Comparison of ENCODE assay signal across 2 cellular contexts in genomic region chr14:92719890-92720323, GRCh38.
TF ChIP-seq lines count a peak whose summit lies in the region.

No MANE protein-coding gene starts in this region.

TF ChIP-seq in A549, 52 proteins besides CTCF, POLR2A, EP300 and RAD21 (continued from another document):
- peak; percentile 63 for TF ChIP-seq MAFK (IDR thresholded peaks at IDR 0.05; ENCODE audit: partially characterized antibody)
- TF ChIP-seq TP53 (CRISPR knock-in tag; IDR thresholded peaks at IDR 0.05): no peak
- no peak for TF ChIP-seq RARB (CRISPR knock-in tag; IDR thresholded peaks at IDR 0.05)
- TF ChIP-seq PBX3 (IDR thresholded peaks at IDR 0.05): no peak
- TF ChIP-seq CBX8 (IDR thresholded peaks at IDR 0.05): no peak

TF ChIP-seq in IMR-90, 13 proteins besides CTCF, POLR2A, EP300 and RAD21 (continued from another document):
- TF ChIP-seq MXI1 (IDR thresholded peaks at IDR 0.05; ENCODE audit: borderline replicate concordance, low read depth, low read length) (no peak), CHD1 (IDR thresholded peaks at IDR 0.05; ENCODE audit: low read depth, low read length) (no peak), BHLHE40 (IDR thresholded peaks at IDR 0.05; ENCODE audit: low read depth, low read length) (no peak), MAZ (IDR thresholded peaks at IDR 0.05; ENCODE audit: borderline replicate concordance, low read depth, low read length) (no peak), NFE2L2 (IDR thresholded peaks at IDR 0.05; ENCODE audit: low read depth, low read length) (no peak), ELK1 (IDR thresholded peaks at IDR 0.05; ENCODE audit: borderline replicate concordance, low read depth, low read length) (no peak), FOS (IDR thresholded peaks at IDR 0.05; ENCODE audit: low read depth, low read length) (no peak), RFX5 (IDR thresholded peaks at IDR 0.05; ENCODE audit: low read depth, low read length) (no peak), USF2 (IDR thresholded peaks at IDR 0.05; ENCODE audit: low read depth, low read length) (no peak), SMC3 (IDR thresholded peaks at IDR 0.05; ENCODE audit: low read depth, low read length) (no peak), RCOR1 (IDR thresholded peaks at IDR 0.05; ENCODE audit: insufficient replicate concordance, low read length) (no peak), MAFK (IDR thresholded peaks at IDR 0.05; ENCODE audit: low read depth, low read length) (no peak)
